9 cellular contexts compared by ENCODE assay signal in the genomic region with DNA sequence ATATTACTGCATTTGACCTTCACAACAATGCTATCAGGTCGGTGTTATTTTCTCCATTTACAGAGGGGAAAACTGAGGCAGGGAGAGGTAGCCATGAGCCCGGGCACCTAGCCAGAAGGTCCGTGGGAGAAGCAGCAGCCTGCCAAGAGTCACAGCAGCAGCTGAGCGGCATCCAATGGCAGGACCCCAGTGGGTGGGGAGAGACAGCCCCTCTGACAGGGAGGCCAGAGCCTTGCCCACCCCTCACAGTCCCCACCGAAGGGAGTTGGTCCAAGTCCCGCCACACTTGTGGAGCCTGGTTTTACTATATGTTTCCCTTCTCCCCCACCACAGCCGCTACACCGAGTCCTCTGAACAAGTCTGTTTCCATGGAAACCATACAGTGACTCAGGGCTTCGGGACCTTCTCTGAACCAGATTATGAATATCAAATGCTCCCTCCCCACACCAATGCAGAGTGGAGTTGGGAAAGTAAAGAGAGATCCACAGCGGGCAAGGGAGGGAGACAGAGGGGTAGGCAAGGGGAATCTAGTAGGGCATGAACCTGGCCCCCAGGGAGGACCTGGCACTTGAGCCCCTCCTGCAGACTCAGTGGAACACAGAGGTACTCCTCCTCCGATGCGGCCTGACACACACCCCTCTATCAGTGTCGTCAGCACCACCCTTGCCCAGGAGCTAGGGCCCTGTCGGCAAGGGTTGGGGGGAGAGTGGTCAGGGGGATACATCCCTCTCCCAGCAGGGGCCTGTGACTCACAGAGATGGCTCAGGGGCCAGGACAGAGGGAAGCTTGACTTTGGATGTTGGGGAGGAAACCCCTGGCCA. TPM values are rescaled to one million over a fixed set of nuclear protein-coding genes. Genes with fewer than 3 reads are reported as not detected.
DNase-seq lines count a peak whose midpoint lies in the region; ATAC-seq and TF ChIP-seq lines count a peak whose summit lies in the region.
"Had no signal": no experiment of that assay in that cellular context is flagged by ENCODE, and none has a peak within 500 bp of the region (broad histone marks: within the 10 kb centered on the region; RNA-seq: fewer than 3 reads in every experiment).

No MANE protein-coding gene starts in this region.

- H3K9me3 Mint-ChIP-seq in CD8-positive, alpha-beta T cell, result no peaks in the 10 kb centered on the region
- H3K9me3 Mint-ChIP-seq in naive thymus-derived CD8-positive, alpha-beta T cell, result no peaks in the 10 kb centered on the region

- no peak for TF ChIP-seq CTCF in CD8-positive, alpha-beta T cell (IDR thresholded peaks at IDR 0.05)
- TF ChIP-seq CTCF in astrocyte of the spinal cord (IDR thresholded peaks at IDR 0.05; ENCODE audit: low read depth, low read length) (no peak), heart left ventricle (IDR thresholded peaks at IDR 0.05) (no peak)

- POLR2A ChIA-PET in CD8-positive, alpha-beta T cell (lab: Charles Lee), result no interaction called here
- POLR2A ChIA-PET in naive thymus-derived CD8-positive, alpha-beta T cell (lab: Charles Lee), result no interaction called here

- H3K9me3 ChIP-seq in CD8-positive, alpha-beta T cell (ENCODE audit: low read length), result no peaks in the 10 kb centered on the region
- H3K9me3 ChIP-seq in heart left ventricle, result no peaks in the 10 kb centered on the region
- H3K9me3 ChIP-seq: ascending aorta had no signal

- H3K27ac ChIP-seq in CD8-positive, alpha-beta T cell (ENCODE audit: low read depth, low read length), result no peak overlapping the region
- no peak overlapping the region for H3K27ac ChIP-seq in heart left ventricle
- H3K27ac ChIP-seq: ascending aorta had no signal

- peaks cover 53% of the 10 kb centered on the region for H3K27me3 Mint-ChIP-seq in CD8-positive, alpha-beta T cell (ENCODE audit: low read depth)
- peaks cover 26 to 78% (median 55%) of the 10 kb centered on the region in 5 donors for H3K27me3 Mint-ChIP-seq in naive thymus-derived CD8-positive, alpha-beta T cell

- peaks cover 30% of the 10 kb centered on the region for H3K27me3 ChIP-seq in CD8-positive, alpha-beta T cell (ENCODE audit: insufficient read depth, low read length)
- H3K27me3 ChIP-seq in heart left ventricle, result peaks cover 0 to 69% (median 5%) of the 10 kb centered on the region in 9 donors
- H3K27me3 ChIP-seq: ascending aorta had no signal

- H3K4me1 ChIP-seq in CD8-positive, alpha-beta T cell (ENCODE audit: insufficient read depth, low read length), result peaks cover 10% of the 10 kb centered on the region
- peaks cover 7 to 55% (median 35%) of the 10 kb centered on the region in 12 donors for H3K4me1 ChIP-seq in heart left ventricle

- no peaks in the 10 kb centered on the region for H3K36me3 Mint-ChIP-seq in CD8-positive, alpha-beta T cell
- H3K36me3 Mint-ChIP-seq in naive thymus-derived CD8-positive, alpha-beta T cell, result no peaks in the 10 kb centered on the region

- in situ Hi-C loops in astrocyte of the spinal cord (cut with HindIII; ENCODE audit: low sequenced_read_pairs), result loop anchor here (25.0 kb wide), 1 partner anchor 276 kb away; no protein-coding TSS in a partner anchor

- no peak for TF ChIP-seq POLR2A in heart left ventricle (IDR thresholded peaks at IDR 0.05)

- H3K27ac Mint-ChIP-seq in CD8-positive, alpha-beta T cell, result no peak overlapping the region
- H3K27ac Mint-ChIP-seq in naive thymus-derived CD8-positive, alpha-beta T cell, result no peak overlapping the region

- no peak for ATAC-seq in CD8-positive, alpha-beta T cell
- no peak for ATAC-seq in naive thymus-derived CD8-positive, alpha-beta T cell
- ATAC-seq in heart left ventricle, result no peak

- no peaks in the 10 kb centered on the region for H3K36me3 ChIP-seq in CD8-positive, alpha-beta T cell (ENCODE audit: insufficient read depth, low read length)
- H3K36me3 ChIP-seq in heart left ventricle, result no peaks in the 10 kb centered on the region
- H3K36me3 ChIP-seq: ascending aorta had no signal

- no peak for DNase-seq in CD8-positive, alpha-beta T cell
- peak; percentile 88 for DNase-seq in HT1080 (ENCODE audit: low read depth)
- DNase-seq in astrocyte of the spinal cord (ENCODE audit: low read depth, low spot score), result peak; percentile 93
- DNase-seq in naive thymus-derived CD8-positive, alpha-beta T cell, result no peak
- DNase-seq in LoVo (ENCODE audit: low spot score), result no peak
- no peak for DNase-seq in heart left ventricle
- no peak for DNase-seq in NCI-H1048 (lab: John Stamatoyannopoulos, UW)
- no peak for DNase-seq in NCI-H2107 treated with DMSO at 0.1 percent for 48 hours (lab: John Stamatoyannopoulos, UW; ENCODE audit: unreplicated experiment)

- H3K4me1 Mint-ChIP-seq in CD8-positive, alpha-beta T cell (ENCODE audit: low read depth), result peaks cover 7% of the 10 kb centered on the region
- peaks cover 0 to 8% (median 5%) of the 10 kb centered on the region in 4 donors for H3K4me1 Mint-ChIP-seq in naive thymus-derived CD8-positive, alpha-beta T cell

- intact Hi-C loops in CD8-positive, alpha-beta T cell (cut with DNase I, micrococcal nuclease), result no loop called here
- intact Hi-C loops in heart left ventricle (cut with DNase I), result loop anchor here in 4 of 10 donors (5.0 to 10.0 kb wide), 4 partner anchors 82 to 258 kb away; no protein-coding TSS in a partner anchor

- H3K4me3 ChIP-seq in CD8-positive, alpha-beta T cell (ENCODE audit: low read depth, low read length), result no peak overlapping the region
- H3K4me3 ChIP-seq in astrocyte of the spinal cord (ENCODE audit: low read depth, low read length), result peak overlapping the region; percentile 4
- no peak overlapping the region for H3K4me3 ChIP-seq in heart left ventricle

- WGBS in heart left ventricle, 4 donors, result 56 to 63% (median 59%) methylated on average over 14 of the region's 14 CpGs

- peak overlapping the region; percentile 39 for H3K4me3 Mint-ChIP-seq in CD8-positive, alpha-beta T cell
- peak overlapping the region in 8 of 10 donors; percentile 34 to 55 (median 46) for H3K4me3 Mint-ChIP-seq in naive thymus-derived CD8-positive, alpha-beta T cell

- CTCF ChIA-PET in CD8-positive, alpha-beta T cell (lab: Charles Lee), result interaction anchor here (1.6 kb wide), 1 partner anchor 8 kb away, joined by 9 read pairs; no protein-coding TSS in a partner anchor

RNA-seq across cellular contexts. Expression of a gene that starts 2.5 kb away (rescaled TPM):
- total RNA-seq in CD8-positive, alpha-beta T cell, result not detected
- 2.4 and 2.9 TPM in 2 replicates for total RNA-seq in HT1080 (2014; rRNA removed; shearing (Covaris generic))
- 2.6 and 3.4 TPM in 2 replicates for polyA plus RNA-seq in HT1080 (2015; cell fraction: cytosol; rRNA removed)
- 2.4 and 2.6 TPM in 2 replicates for polyA plus RNA-seq in HT1080 (2015; cell fraction: nucleus; rRNA removed)
- not detected for total RNA-seq in naive thymus-derived CD8-positive, alpha-beta T cell
- polyA plus RNA-seq in naive thymus-derived CD8-positive, alpha-beta T cell, result not detected
- 1 to 10 TPM in 8 of 9 donors, under 1 TPM in 1; 0.59 to 6.5 (median 1.8) TPM for total RNA-seq in heart left ventricle
- polyA plus RNA-seq in heart left ventricle, result 1 to 10 TPM; 1.5 to 3.8 TPM

Comparison
In these comparisons a context has a peak if more than half of its experiments do, and no peak if none do; other contexts are left out.
1. DNase-seq: peak in HT1080 (single experiment) and astrocyte of the spinal cord (single experiment); none in CD8-positive, alpha-beta T cell (0 of 7), naive thymus-derived CD8-positive, alpha-beta T cell (0 of 10), LoVo (single experiment), heart left ventricle (0 of 5), NCI-H1048 (single experiment) and NCI-H2107 treated with DMSO at 0.1 percent for 48 hours (single experiment).